In genomic region chr7:130341882-130342281, GRCh38 we compare ENCODE assay signal across 32 cellular contexts. TPM values are rescaled to one million over a fixed set of nuclear protein-coding genes. Genes with fewer than 3 reads are reported as not detected.
"Had no signal": no experiment of that assay in that cellular context is flagged by ENCODE, and none has a peak within 500 bp of the region (broad histone marks: within the 10 kb centered on the region; RNA-seq: fewer than 3 reads in every experiment).

No MANE protein-coding gene starts in this region.

- H3K4me3 Mint-ChIP-seq: stimulated activated memory B cell treated with anti-CD40 and anti-IgM and Interleukin-4, amounts not matched to agents 10 μg/mL and 1 μg/mL and 100 μg/mL, for 72 hours; stimulated activated naive B cell treated with anti-CD40 and anti-IgM and Interleukin-4, amounts not matched to agents 10 μg/mL and 1 μg/mL and 100 μg/mL, for 72 hours; stimulated activated naive CD8-positive, alpha-beta T cell treated with anti-CD3 and anti-CD28 coated beads, Interleukin-15, amount 100 ng/mL, for 72 hours; stimulated activated naive CD8-positive, alpha-beta T cell treated with anti-CD3 and anti-CD28 coated beads, Interleukin-15, Interleukin-2, amounts not matched to agents 100 ng/mL and 50 ng/mL, for 24 hours; type B pancreatic cell had no signal

- H3K4me1 ChIP-seq: stomach, suprapubic skin, testis, thyroid gland, tibial artery, tibial nerve, transverse colon, upper lobe of left lung, upper lobe of right lung, uterus, vagina had no signal

- ATAC-seq: stimulated activated memory B cell treated with anti-CD40 and anti-IgM and Interleukin-4, amounts not matched to agents 10 μg/mL and 1 μg/mL and 100 μg/mL, for 72 hours; stimulated activated naive B cell treated with anti-CD40 and anti-IgM and Interleukin-4, amounts not matched to agents 10 μg/mL and 1 μg/mL and 100 μg/mL, for 72 hours; stimulated activated naive CD8-positive, alpha-beta T cell treated with anti-CD3 and anti-CD28 coated beads, Interleukin-15, amount 100 ng/mL, for 72 hours; stimulated activated naive CD8-positive, alpha-beta T cell treated with anti-CD3 and anti-CD28 coated beads, Interleukin-15, Interleukin-2, amounts not matched to agents 100 U/mL and 50 U/mL, for 24 hours; upper lobe of right lung had no signal

- H3K9me3 ChIP-seq: stomach, suprapubic skin, testis, thoracic aorta, thyroid gland, tibial artery, tibial nerve, transverse colon, upper lobe of left lung, upper lobe of right lung, uterus, vagina had no signal

- H3K36me3 Mint-ChIP-seq: stimulated activated memory B cell treated with anti-CD40 and anti-IgM and Interleukin-4, amounts not matched to agents 10 μg/mL and 1 μg/mL and 100 μg/mL, for 72 hours; stimulated activated naive B cell treated with anti-CD40 and anti-IgM and Interleukin-4, amounts not matched to agents 10 μg/mL and 1 μg/mL and 100 μg/mL, for 72 hours; type B pancreatic cell had no signal

- H3K27ac ChIP-seq: stomach, suprapubic skin, testis, thoracic aorta, thyroid gland, tibial artery, tibial nerve, transverse colon, upper lobe of left lung, upper lobe of right lung, uterus, vagina had no signal

- FAIRE-seq: urothelium cell line had no signal

- DNase-seq: stimulated activated CD4-positive, alpha-beta T cell treated with anti-CD3 and anti-CD28 coated beads, Interleukin-2, amount 100 ng/mL, for 48 hours; stimulated activated CD4-positive, alpha-beta T cell treated with anti-CD3 and anti-CD28 coated beads, Interleukin-4, amount 100 ng/mL, for 1 hour; stimulated activated CD4-positive, alpha-beta T cell treated with anti-CD3 and anti-CD28 coated beads, Interleukin-4, amount 100 ng/mL, for 24 hours; stimulated activated CD4-positive, alpha-beta T cell treated with anti-CD3 and anti-CD28 coated beads, Interleukin-4, amount 100 ng/mL, for 4 hours; stimulated activated CD8-positive, alpha-beta memory T cell treated with anti-CD3 and anti-CD28 coated beads, Interleukin-4, amount 100 ng/mL, for 48 hours; stimulated activated naive B cell treated with anti-CD40 and anti-IgM and Interleukin-4, amounts not matched to agents 10 μg/mL and 1 μg/mL and 100 μg/mL, for 72 hours; stimulated activated naive CD4-positive, alpha-beta T cell; stimulated activated naive CD4-positive, alpha-beta T cell treated with Interleukin-2 at 50 U/mL for 16 hours; stimulated activated naive CD8-positive, alpha-beta T cell treated with anti-CD3 and anti-CD28 coated beads, Interleukin-15, amount 100 ng/mL, for 72 hours; stimulated activated naive CD8-positive, alpha-beta T cell treated with anti-CD3 and anti-CD28 coated beads, Interleukin-15, Interleukin-2, amounts not matched to agents 100 U/mL and 50 U/mL, for 24 hours; stomach; substantia nigra; testis; thyroid gland; tibial artery; transverse colon; trophoblast cell; upper lobe of left lung; upper lobe of right lung; uterus had no signal

- H3K27me3 ChIP-seq: stomach, suprapubic skin, testis, thyroid gland, tibial artery, tibial nerve, transverse colon, upper lobe of left lung, upper lobe of right lung, uterus, vagina had no signal

- H3K4me3 ChIP-seq: stomach, suprapubic skin, testis, thoracic aorta, thyroid gland, tibial artery, tibial nerve, transverse colon, upper lobe of left lung, upper lobe of right lung, uterus, vagina had no signal

- H3K27ac Mint-ChIP-seq: stimulated activated memory B cell treated with anti-CD40 and anti-IgM and Interleukin-4, amounts not matched to agents 10 μg/mL and 1 μg/mL and 100 μg/mL, for 72 hours; stimulated activated naive B cell treated with anti-CD40 and anti-IgM and Interleukin-4, amounts not matched to agents 10 μg/mL and 1 μg/mL and 100 μg/mL, for 72 hours; stimulated activated naive CD8-positive, alpha-beta T cell treated with anti-CD3 and anti-CD28 coated beads, Interleukin-15, amount 100 ng/mL, for 72 hours; stimulated activated naive CD8-positive, alpha-beta T cell treated with anti-CD3 and anti-CD28 coated beads, Interleukin-15, Interleukin-2, amounts not matched to agents 100 ng/mL and 50 ng/mL, for 24 hours; type B pancreatic cell had no signal

- H3K4me1 Mint-ChIP-seq: stimulated activated memory B cell treated with anti-CD40 and anti-IgM and Interleukin-4, amounts not matched to agents 10 μg/mL and 1 μg/mL and 100 μg/mL, for 72 hours; stimulated activated naive B cell treated with anti-CD40 and anti-IgM and Interleukin-4, amounts not matched to agents 10 μg/mL and 1 μg/mL and 100 μg/mL, for 72 hours; stimulated activated naive CD8-positive, alpha-beta T cell treated with anti-CD3 and anti-CD28 coated beads, Interleukin-15, amount 100 ng/mL, for 72 hours had no signal

- H3K9me3 Mint-ChIP-seq: stimulated activated naive B cell treated with anti-CD40 and anti-IgM and Interleukin-4, amounts not matched to agents 10 μg/mL and 1 μg/mL and 100 μg/mL, for 72 hours; stimulated activated naive CD8-positive, alpha-beta T cell treated with anti-CD3 and anti-CD28 coated beads, Interleukin-15, amount 100 ng/mL, for 72 hours; stimulated activated naive CD8-positive, alpha-beta T cell treated with anti-CD3 and anti-CD28 coated beads, Interleukin-15, Interleukin-2, amounts not matched to agents 100 ng/mL and 50 ng/mL, for 24 hours; type B pancreatic cell had no signal

- H3K36me3 ChIP-seq: stomach, suprapubic skin, thoracic aorta, thyroid gland, tibial artery, tibial nerve, transverse colon, upper lobe of left lung, upper lobe of right lung, uterus, vagina had no signal

RNA-seq across cellular contexts. Expression of gene CPA5, which starts 2.7 kb away (rescaled TPM):
- total RNA-seq: stomach, subcutaneous adipose tissue, temporal lobe, thoracic aorta, thyroid gland, tibial nerve, transverse colon, upper lobe of left lung, upper lobe of right lung, urinary bladder, uterus, vagina had no signal

RNA-seq across cellular contexts. Expression of gene CPA1, which starts 38.4 kb away (rescaled TPM):
- total RNA-seq: stomach, suprapubic skin, temporal lobe, transverse colon, upper lobe of right lung, ureter, vagina had no signal

RNA-seq across cellular contexts. Expression of gene CPA4, which starts 48.9 kb away (rescaled TPM):
- total RNA-seq: stomach, temporal lobe, thoracic aorta, thyroid gland, transverse colon, upper lobe of right lung, ureter had no signal
- polyA plus RNA-seq: urinary bladder had no signal
